In genomic region chr1:3407021-3407420, GRCh38 we compare ENCODE assay signal across 35 cellular contexts. TPM values are rescaled to one million over a fixed set of nuclear protein-coding genes. Genes with fewer than 3 reads are reported as not detected.
DNase-seq lines count a peak whose midpoint lies in the region; FAIRE-seq and TF ChIP-seq lines count a peak whose summit lies in the region.
"Had no signal": no experiment of that assay in that cellular context is flagged by ENCODE, and none has a peak within 500 bp of the region (broad histone marks: within the 10 kb centered on the region; RNA-seq: fewer than 3 reads in every experiment).

No MANE protein-coding gene starts in this region.

- H3K9ac ChIP-seq in H1 (replicated peaks in 1 of 4; ENCODE audit: extremely low read depth in 1 of 4, low read depth in 3 of 4, low read length in 3 of 4) (no peak overlapping the region), neuronal stem cell (ENCODE audit: low read depth, low read length, poor library complexity) (no peak overlapping the region)
- H3K9ac ChIP-seq: BLaER1; BLaER1 treated with 17β-estradiol and CSF1 and Interleukin-3, amounts not matched to agents 10 nM and 100 nM had no signal

- H2BK12ac ChIP-seq in H1 (ENCODE audit: low read depth, low read length) (no peak overlapping the region), neuronal stem cell (ENCODE audit: low read length) (no peak overlapping the region)

- no peak for DNase-seq in H1 (ENCODE audit: low read depth in 1 of 2, low spot score in 2 of 2)
- DNase-seq in neuronal stem cell (ENCODE audit: low spot score): no peak
- no peak for DNase-seq in uterus
- no peak for DNase-seq in DMS 273 (lab: John Stamatoyannopoulos, UW; ENCODE audit: unreplicated experiment)
- no peak for DNase-seq in NCI-H2227 (lab: John Stamatoyannopoulos, UW; ENCODE audit: unreplicated experiment)
- DNase-seq: 8988T; ACHN; AML-193; BE2C; C1 segment of cervical spinal cord; Caco-2; Calu3; CD4-positive, alpha-beta memory T cell; CD4-positive, alpha-beta T cell; CD4-positive, CD25-positive, alpha-beta regulatory T cell; CD8-positive, alpha-beta memory T cell; CD8-positive, alpha-beta T cell; COR-L47; DMS 273 treated with DMSO at 0.1 percent for 48 hours; DMS153; DMS53; DMS79; DMS79 treated with DMSO at 0.1 percent for 48 hours; DND-41; EL had no signal

- WGBS in H1 (ENCODE audit: extremely low coverage in 1 of 2, insufficient coverage in 1 of 2, insufficient read length in 1 of 2, insufficient replicate concordance in 2 of 2, low coverage in 1 of 2, low lambda C conversion rate in 2 of 2, missing lambda C conversion rate in 1 of 2), 2 experiments: 95% methylated on average over 12 of the region's 12 CpGs; no CpG with 5 or more reads in 1 of the 2 experiments
- no CpG with 5 or more reads among the region's 12 CpGs for WGBS in neuronal stem cell (ENCODE audit: extremely low coverage in 2 of 2, insufficient read length in 2 of 2, insufficient replicate concordance in 1 of 2), 2 donors

- CTCF ChIA-PET in HEK293 (lab: Yijun Ruan, JAX) (interaction anchor here (1.5 kb wide), 1 partner anchor 10 kb away, joined by 5 read pairs; no protein-coding TSS in a partner anchor), H1 (lab: Charles Lee; ENCODE audit: partially characterized antibody) (interaction anchor here (0.8 to 2.2 kb wide), 8 partner anchors 10 to 214 kb away, joined by 3 to 11 read pairs (median 4); no protein-coding TSS in a partner anchor)

- H3K4ac ChIP-seq in H1 (replicated peaks; ENCODE audit: insufficient read length, low read depth, low read length) (peak overlapping the region; percentile 53), neuronal stem cell (ENCODE audit: low read length) (no peak overlapping the region)

- no peak overlapping the region for H4K91ac ChIP-seq in H1 (replicated peaks; ENCODE audit: insufficient read length, low read length)
- H4K91ac ChIP-seq in neuronal stem cell (ENCODE audit: low read depth, low read length, poor library complexity): no peak overlapping the region

- intact Hi-C loops in uterus (cut with DNase I; ENCODE audit: low total_unique reads): no loop called here

- H3K56ac ChIP-seq in H1 (replicated peaks; ENCODE audit: insufficient read length, low read depth, low read length): no peak overlapping the region

- no peak overlapping the region for H4K5ac ChIP-seq in H1 (ENCODE audit: insufficient read length, low read depth, low read length)

- peaks cover 12% of the 10 kb centered on the region for H3K23me2 ChIP-seq in H1 (ENCODE audit: low read depth, low read length)

- H3K23ac ChIP-seq in H1 (ENCODE audit: insufficient read length) (no peak overlapping the region), neuronal stem cell (ENCODE audit: low read depth, low read length, poor library complexity) (peak overlapping the region; percentile 47)

- H3K9me3 ChIP-seq in HEK293 (ENCODE audit: control insufficient read depth, insufficient read depth, low read depth, low read length) (no peaks in the 10 kb centered on the region), H1 (ENCODE audit: insufficient read depth in 2 of 2, low read depth in 1 of 2, low read length in 1 of 2) (no peaks in the 10 kb centered on the region), neuronal stem cell (replicated peaks in 1 of 2; ENCODE audit: control insufficient read depth in 2 of 2, insufficient read depth in 1 of 2, low read depth in 1 of 2, low read length in 2 of 2) (peaks cover 0 to 4% of the 10 kb centered on the region in 2 donors), uterus (no peaks in the 10 kb centered on the region)
- H3K9me3 ChIP-seq: A549; BE2C; BLaER1; BLaER1 treated with 17β-estradiol and CSF1 and Interleukin-3, amounts not matched to agents 10 nM and 100 nM; Caco-2 had no signal

- peaks cover 0 to 11% of the 10 kb centered on the region in 2 experiments for H4K20me1 ChIP-seq in H1 (replicated peaks in 1 of 2; ENCODE audit: control insufficient read depth in 1 of 2, insufficient read depth in 2 of 2, low read length in 2 of 2)

- no peak overlapping the region for H3K4me3 ChIP-seq in HEK293 (ENCODE audit: low read depth, low read length)
- no peak overlapping the region for H3K4me3 ChIP-seq in H1 (ENCODE audit: extremely low read depth in 1 of 4, insufficient read depth in 2 of 4, low read depth in 3 of 4, low read length in 4 of 4)
- H3K4me3 ChIP-seq in neuronal stem cell (ENCODE audit: low read length in 2 of 2): no peak overlapping the region
- no peak overlapping the region for H3K4me3 ChIP-seq in uterus
- H3K4me3 ChIP-seq: A549; BLaER1; BLaER1 treated with 17β-estradiol and CSF1 and Interleukin-3, amounts not matched to agents 10 nM and 100 nM had no signal

- H2BK5ac ChIP-seq in H1 (ENCODE audit: low read depth, low read length) (no peak overlapping the region), neuronal stem cell (ENCODE audit: low read length) (no peak overlapping the region)

- POLR2A ChIA-PET in HEK293 (lab: Yijun Ruan, JAX): no interaction called here
- POLR2A ChIA-PET in H1 (lab: Charles Lee; ENCODE audit: partially characterized antibody): interaction anchor here (1.0 kb wide), 1 partner anchor 10 kb away, joined by 3 read pairs; no protein-coding TSS in a partner anchor

- no peaks in the 10 kb centered on the region for H3K79me2 ChIP-seq in H1 (ENCODE audit: control insufficient read depth in 1 of 2, insufficient read depth in 2 of 2, low read length in 2 of 2)

- H4K8ac ChIP-seq in H1 (ENCODE audit: extremely low read depth, insufficient read depth, low read length) (peak overlapping the region; percentile 38; the same call in 1 of the 2 replicates), neuronal stem cell (ENCODE audit: low read depth, low read length) (no peak overlapping the region)

- H3K14ac ChIP-seq in H1 (ENCODE audit: insufficient read length) (no peak overlapping the region), neuronal stem cell (ENCODE audit: low read length) (no peak overlapping the region)

- peaks cover 0 to 34% of the 10 kb centered on the region in 2 experiments; a peak in 1 of 3 replicates for H3K36me3 ChIP-seq in HEK293 (ENCODE audit: control insufficient read depth in 2 of 2, insufficient read depth in 1 of 2, low read length in 2 of 2)
- no peaks in the 10 kb centered on the region; a peak in 1 of 8 replicates for H3K36me3 ChIP-seq in H1 (ENCODE audit: control insufficient read depth in 2 of 4, insufficient read depth in 4 of 4, low read length in 3 of 4)
- H3K36me3 ChIP-seq in neuronal stem cell (replicated peaks in 1 of 2; ENCODE audit: control insufficient read depth in 2 of 2, insufficient read depth in 2 of 2, low read length in 2 of 2): peaks cover 0 to 5% of the 10 kb centered on the region in 2 donors
- H3K36me3 ChIP-seq in uterus: no peaks in the 10 kb centered on the region
- H3K36me3 ChIP-seq: BE2C; BLaER1; BLaER1 treated with 17β-estradiol and CSF1 and Interleukin-3, amounts not matched to agents 10 nM and 100 nM had no signal

- no peak for TF ChIP-seq EP300 in H1 (IDR thresholded peaks at IDR 0.05; ENCODE audit: borderline replicate concordance in 1 of 2, low read depth in 2 of 2, low read length in 2 of 2)

- H3K27ac ChIP-seq in HEK293 (ENCODE audit: extremely low read depth, low read depth, low read length) (0 out of 2 replicates have a peak overlapping the region, but pooled peaks have one; percentile 20), H1 (ENCODE audit: low read depth, low read length) (no peak overlapping the region), neuronal stem cell (replicated peaks; ENCODE audit: low read length) (no peak overlapping the region), uterus (no peak overlapping the region)
- H3K27ac ChIP-seq: 22Rv1; A549; BLaER1; BLaER1 treated with 17β-estradiol and CSF1 and Interleukin-3, amounts not matched to agents 10 nM and 100 nM; C4-2B had no signal

- H3K79me1 ChIP-seq in H1 (ENCODE audit: low read depth, low read length) (no peaks in the 10 kb centered on the region), neuronal stem cell (ENCODE audit: low read depth, low read length) (peaks cover 11% of the 10 kb centered on the region)

- TF ChIP-seq RAD21 in H1 (IDR thresholded peaks at IDR 0.05 in 1 of 2, conservative IDR thresholded peaks at IDR 0.05 in 1 of 2; ENCODE audit: low read depth in 2 of 2, low read length in 2 of 2): no peak

- H2BK15ac ChIP-seq in H1 (ENCODE audit: low read length): no peak overlapping the region
- H2BK15ac ChIP-seq in neuronal stem cell (ENCODE audit: low read length): no peak overlapping the region

- H3K18ac ChIP-seq in H1 (ENCODE audit: extremely low read depth, low read length): no peak overlapping the region
- peak overlapping the region; percentile 44 for H3K18ac ChIP-seq in neuronal stem cell (ENCODE audit: low read length)

- H2AFZ ChIP-seq in H1 (ENCODE audit: low read length) (no peak overlapping the region; the same call in 1 of the 2 replicates), neuronal stem cell (ENCODE audit: low read length) (no peak overlapping the region)

- H2AK5ac ChIP-seq in H1 (ENCODE audit: low read depth, low read length) (no peak overlapping the region), neuronal stem cell (ENCODE audit: low read depth, low read length) (peak overlapping the region; percentile 50)

- TF ChIP-seq POLR2A in H1 (IDR thresholded peaks at IDR 0.05; ENCODE audit: control extremely low read depth in 1 of 2, low read depth in 2 of 2, low read length in 2 of 2): no peak
- no peak for TF ChIP-seq POLR2A in uterus (IDR thresholded peaks at IDR 0.05)

- H2BK120ac ChIP-seq in H1 (replicated peaks; ENCODE audit: low read depth, low read length): no peak overlapping the region
- H2BK120ac ChIP-seq in neuronal stem cell (ENCODE audit: low read depth, low read length): no peak overlapping the region

- H3K27me3 ChIP-seq in H1 (replicated peaks in 1 of 4; ENCODE audit: control insufficient read depth in 3 of 4, extremely low read depth in 1 of 4, insufficient read depth in 3 of 4, low read length in 3 of 4) (peaks cover 0 to 2% (median 0%) of the 10 kb centered on the region in 4 experiments; a peak in 1 of 7 replicates), neuronal stem cell (ENCODE audit: control insufficient read depth in 3 of 3, insufficient read depth in 3 of 3, low read depth in 1 of 3, low read length in 3 of 3) (peaks cover 0 to 19% (median 1%) of the 10 kb centered on the region in 3 experiments), uterus (no peaks in the 10 kb centered on the region)

- H3K4me2 ChIP-seq in H1 (ENCODE audit: insufficient read depth in 1 of 2, low read depth in 2 of 2, low read length in 2 of 2) (no peak overlapping the region), neuronal stem cell (ENCODE audit: insufficient read depth, low read length, poor library complexity, severe bottlenecking) (no peak overlapping the region)
- H3K4me2 ChIP-seq: A549 had no signal

- TF ChIP-seq CTCF in HEK293 (tag by site-specific recombination; IDR thresholded peaks at IDR 0.05) (no peak), H1 (IDR thresholded peaks at IDR 0.05; ENCODE audit: control extremely low read depth in 1 of 3, insufficient read depth in 1 of 3, low read depth in 1 of 3, low read length in 3 of 3) (no peak), uterus (IDR thresholded peaks at IDR 0.05) (no peak)

- peaks cover 30% of the 10 kb centered on the region for H3K4me1 ChIP-seq in HEK293 (ENCODE audit: control insufficient read depth, insufficient read depth, low read length)
- H3K4me1 ChIP-seq in H1 (replicated peaks in 1 of 4; ENCODE audit: control insufficient read depth in 3 of 4, insufficient read depth in 4 of 4, low read length in 3 of 4): no peaks in the 10 kb centered on the region
- H3K4me1 ChIP-seq in neuronal stem cell (ENCODE audit: control insufficient read depth in 2 of 2, insufficient read depth in 1 of 2, low read depth in 1 of 2, low read length in 2 of 2): peaks cover 0 to 7% of the 10 kb centered on the region in 2 donors
- peaks cover 0 to 13% of the 10 kb centered on the region in 2 donors for H3K4me1 ChIP-seq in uterus
- H3K4me1 ChIP-seq: A549, BE2C, Caco-2 had no signal

- no peak for FAIRE-seq in H1 (lab: Jason Lieb, UNC)
- FAIRE-seq: A204.1, A549, D721Med had no signal

- H2BK20ac ChIP-seq in H1 (ENCODE audit: low read length): no peak overlapping the region

RNA-seq across cellular contexts. Expression of gene ARHGEF16, which starts 47.4 kb away (rescaled TPM):
- total RNA-seq in H1 (2021; fragmentation: NEBNext Ultra II Directional; extraction: Animal tissue kit (Norgen Biotek cat#: 25700)): 20.0 and 20.7 TPM in 2 replicates
- 18.3 and 25.0 TPM in 2 replicates for polyA plus RNA-seq in H1 (2011; rRNA removed)
- 20.5 TPM for polyA plus RNA-seq in H1 (2011; cell fraction: cytosol; rRNA removed)
- 55.6 TPM for polyA plus RNA-seq in H1 (2011; cell fraction: nucleus; rRNA removed)
- 11.4 to 18.1 TPM (median 16.6 TPM) in 4 replicates for polyA plus RNA-seq in H1 (2012, experiment 1 of 2)
- polyA plus RNA-seq in H1 (2012, experiment 2 of 2): 15.7 TPM
- polyA plus RNA-seq in H1 (2013, experiment 1 of 2): 8.9 TPM
- polyA plus RNA-seq in H1 (2013, experiment 2 of 2): 7.8 TPM
- 32.5 and 33.4 TPM in 2 replicates for polyA minus RNA-seq in H1 (2011; rRNA and poly(A)+ RNA removed)
- 10.1 TPM for polyA minus RNA-seq in H1 (2011; cell fraction: cytosol; rRNA and poly(A)+ RNA removed)
- 24.2 TPM for polyA minus RNA-seq in H1 (2011; cell fraction: nucleus; rRNA and poly(A)+ RNA removed)
- polyA plus RNA-seq in neuronal stem cell (2013, experiment 1 of 2): 1.5 TPM
- 1.4 TPM for polyA plus RNA-seq in neuronal stem cell (2013, experiment 2 of 2)
- 1 to 10 TPM in 2 of 4 donors, under 1 TPM in 1, not detected in 1; 0.29 to 2.3 (median 1.2) TPM for total RNA-seq in uterus
- total RNA-seq: CD4-positive, CD25-positive, alpha-beta regulatory T cell; CD8-positive, alpha-beta memory T cell; CD8-positive, alpha-beta T cell had no signal
- polyA plus RNA-seq: AG04450; CD14-positive monocyte; CD4-positive, CD25-positive, alpha-beta regulatory T cell had no signal
